In genomic region chr1:165833358-165833757, GRCh38 we compare ENCODE assay signal across 27 cellular contexts. TPM values are rescaled to one million over a fixed set of nuclear protein-coding genes. Genes with fewer than 3 reads are reported as not detected.
A peak's percentile ranks its signal among the peaks of the same experiment; 100 is the strongest.
DNase-seq lines count a peak whose midpoint lies in the region; TF ChIP-seq lines count a peak whose summit lies in the region.
"Had no signal": no experiment of that assay in that cellular context is flagged by ENCODE, and none has a peak within 500 bp of the region (broad histone marks: within the 10 kb centered on the region; RNA-seq: fewer than 3 reads in every experiment).

No MANE protein-coding gene starts in this region.

- CTCF ChIA-PET in Caco-2 (lab: Charles Lee) (no interaction called here), mammary epithelial cell (lab: Charles Lee; ENCODE audit: low non-redundant PET) (no interaction called here)

- H3K27ac Mint-ChIP-seq in Caco-2 (ENCODE audit: unreplicated experiment): peak overlapping the region; percentile 6
- H3K27ac Mint-ChIP-seq in osteocyte (ENCODE audit: unreplicated experiment): peak overlapping the region; percentile 51
- H3K27ac Mint-ChIP-seq: activated CD4-positive, alpha-beta memory T cell treated with anti-CD3 and anti-CD28 coated beads, Interleukin-2, amount 10 ng/mL, durations not matched to agents 7 days and 5 days; activated naive CD8-positive, alpha-beta T cell treated with anti-CD3 and anti-CD28 coated beads for 36 hours had no signal

- POLR2A ChIA-PET in Caco-2 (lab: Charles Lee): no interaction called here

- H3K4me3 Mint-ChIP-seq in Caco-2 (ENCODE audit: unreplicated experiment) (no peak overlapping the region), osteocyte (ENCODE audit: unreplicated experiment) (no peak overlapping the region)
- H3K4me3 Mint-ChIP-seq: activated CD4-positive, alpha-beta memory T cell treated with anti-CD3 and anti-CD28 coated beads, Interleukin-2, amount 10 ng/mL, durations not matched to agents 7 days and 5 days; activated naive CD8-positive, alpha-beta T cell treated with anti-CD3 and anti-CD28 coated beads for 36 hours had no signal

- intact Hi-C loops in Caco-2 (cut with micrococcal nuclease; ENCODE audit: unreplicated experiment): no loop called here
- intact Hi-C loops in mammary epithelial cell (cut with micrococcal nuclease): no loop called here

- H3K79me2 ChIP-seq in mammary epithelial cell (ENCODE audit: insufficient read depth, low read length): peaks cover 98% of the 10 kb centered on the region
- H3K79me2 ChIP-seq in GM23248 (ENCODE audit: insufficient read depth): peaks cover 100% of the 10 kb centered on the region

- H3K4me1 ChIP-seq in Caco-2: 0 out of 2 replicates have a peak, but pooled peaks cover 4% of the 10 kb centered on the region
- peaks cover 7% of the 10 kb centered on the region for H3K4me1 ChIP-seq in mammary epithelial cell (ENCODE audit: insufficient read depth, low read length)
- H3K4me1 ChIP-seq in GM23248 (ENCODE audit: insufficient read depth): peaks cover 9% of the 10 kb centered on the region
- H3K4me1 ChIP-seq: uterus had no signal

- DNase-seq in Caco-2 (no peak), mammary epithelial cell (no peak), osteocyte (ENCODE audit: extremely low spot score, unreplicated experiment) (no peak), GM23248 (no peak), WERI-Rb-1 (no peak), COLO668 (lab: John Stamatoyannopoulos, UW; ENCODE audit: unreplicated experiment) (no peak), NCI-H524 (lab: John Stamatoyannopoulos, UW) (no peak)
- DNase-seq in Jurkat, Clone E6-1 (ENCODE audit: low read depth, low spot score): peak; percentile 72
- DNase-seq: ACHN; activated CD4-positive, alpha-beta memory T cell treated with anti-CD3 and anti-CD28 coated beads, Interleukin-2, amount 10 ng/mL, durations not matched to agents 7 days and 5 days; activated effector memory CD4-positive, alpha-beta T cell treated with Interleukin-2 at 50 U/mL for 16 hours; activated naive CD8-positive, alpha-beta T cell treated with anti-CD3 and anti-CD28 coated beads for 36 hours; activated T-cell treated with anti-CD3 and anti-CD28 coated beads for 4 hours; KG1; kidney glomerular epithelial cell; NCI-H1048; NCI-H187 treated with DMSO at 0.1 percent for 48 hours; NCI-H748 treated with DMSO at 0.1 percent for 48 hours; psoas muscle; stimulated activated CD4-positive, alpha-beta T cell treated with anti-CD3 and anti-CD28 coated beads, Interleukin-1b, Interleukin-23, amount 100 ng/mL, for 48 hours; T1000; uterus had no signal

- H3K27me3 ChIP-seq in Caco-2 (replicated peaks; ENCODE audit: control insufficient read depth, insufficient read depth, low read length) (no peaks in the 10 kb centered on the region), mammary epithelial cell (ENCODE audit: insufficient read depth, low read length) (no peaks in the 10 kb centered on the region), GM23248 (replicated peaks; ENCODE audit: insufficient read depth) (no peaks in the 10 kb centered on the region), WERI-Rb-1 (ENCODE audit: insufficient read depth, low read depth, severe bottlenecking) (no peaks in the 10 kb centered on the region)
- H3K27me3 ChIP-seq: ascending aorta, neutrophil, uterus had no signal

- peaks cover 10% of the 10 kb centered on the region for H3F3A ChIP-seq in GM23248 (ENCODE audit: insufficient read depth)

- H3K9me3 Mint-ChIP-seq in Caco-2 (ENCODE audit: unreplicated experiment) (no peaks in the 10 kb centered on the region), osteocyte (ENCODE audit: unreplicated experiment) (no peaks in the 10 kb centered on the region)
- H3K9me3 Mint-ChIP-seq: activated CD4-positive, alpha-beta memory T cell treated with anti-CD3 and anti-CD28 coated beads, Interleukin-2, amount 10 ng/mL, durations not matched to agents 7 days and 5 days had no signal

- BruUV-seq in Caco-2 (replicated peaks; lab: Mats Ljungman, UMichigan): no TSS peak
- no TSS peak for BruUV-seq in mammary epithelial cell (replicated peaks; lab: Mats Ljungman, UMichigan)

- H3K36me3 Mint-ChIP-seq in Caco-2 (ENCODE audit: insufficient read depth, unreplicated experiment) (peaks cover 10% of the 10 kb centered on the region), osteocyte (ENCODE audit: unreplicated experiment) (peaks cover 2% of the 10 kb centered on the region)

- H3K9me3 ChIP-seq in Caco-2 (no peaks in the 10 kb centered on the region), mammary epithelial cell (replicated peaks; ENCODE audit: insufficient read depth, low read length) (no peaks in the 10 kb centered on the region), GM23248 (ENCODE audit: low read depth) (no peaks in the 10 kb centered on the region), WERI-Rb-1 (ENCODE audit: severe bottlenecking) (no peaks in the 10 kb centered on the region)
- H3K9me3 ChIP-seq: ascending aorta, neutrophil, psoas muscle, uterus had no signal

- no peaks in the 10 kb centered on the region for H3K36me3 ChIP-seq in Caco-2 (ENCODE audit: control insufficient read depth, insufficient read depth, low read length)
- H3K36me3 ChIP-seq in mammary epithelial cell (ENCODE audit: insufficient read depth, low read length): no peaks in the 10 kb centered on the region
- no peaks in the 10 kb centered on the region for H3K36me3 ChIP-seq in GM23248 (ENCODE audit: low read depth)
- peaks cover 28% of the 10 kb centered on the region for H3K36me3 ChIP-seq in WERI-Rb-1
- H3K36me3 ChIP-seq: ascending aorta, neutrophil, uterus had no signal

- TF ChIP-seq CTCF in Caco-2 (IDR thresholded peaks at IDR 0.05; ENCODE audit: insufficient read depth in 1 of 2, low read depth in 1 of 2, low read length in 1 of 2, severe bottlenecking in 1 of 2, unreplicated experiment in 1 of 2) (no peak), mammary epithelial cell (conservative IDR thresholded peaks at IDR 0.05 in 1 of 2, IDR thresholded peaks at IDR 0.05 in 1 of 2; ENCODE audit: extremely low read depth in 1 of 2, insufficient read depth in 1 of 2, low read depth in 1 of 2, low read length in 2 of 2) (no peak), osteocyte (IDR thresholded peaks at IDR 0.05) (no peak), WERI-Rb-1 (IDR thresholded peaks at IDR 0.05; ENCODE audit: low read depth, low read length) (no peak)

- H4K20me1 ChIP-seq in mammary epithelial cell (ENCODE audit: insufficient read depth, low read length) (peaks cover 14% of the 10 kb centered on the region), GM23248 (ENCODE audit: insufficient read depth) (0 out of 2 replicates have a peak, but pooled peaks cover 4% of the 10 kb centered on the region)

- WGBS in mammary epithelial cell (ENCODE audit: low coverage, missing lambda C conversion rate): 61% methylated on average over 2 of the region's 2 CpGs
- WGBS in GM23248 (ENCODE audit: low coverage in 1 of 2, low lambda C conversion rate in 2 of 2, missing lambda C conversion rate in 2 of 2), 2 experiments: 74 to 83% methylated on average over 2 of the region's 2 CpGs

- in situ Hi-C loops in mammary epithelial cell (cut with MboI; ENCODE audit: low sequenced_read_pairs in 2 of 2): no loop called here
- in situ Hi-C loops in GM23248 (cut with MboI): no loop called here

- H3K4me1 Mint-ChIP-seq in Caco-2 (ENCODE audit: low read depth, unreplicated experiment): peaks cover 10% of the 10 kb centered on the region
- peaks cover 42% of the 10 kb centered on the region for H3K4me1 Mint-ChIP-seq in osteocyte (ENCODE audit: unreplicated experiment)

- H3K9ac ChIP-seq in mammary epithelial cell (ENCODE audit: insufficient read depth, low read length): no peak overlapping the region
- no peak overlapping the region for H3K9ac ChIP-seq in GM23248

- H3K27ac ChIP-seq in mammary epithelial cell (ENCODE audit: insufficient read depth, low read depth, low read length): no peak overlapping the region
- H3K27ac ChIP-seq in GM23248: no peak overlapping the region
- H3K27ac ChIP-seq in WERI-Rb-1: no peak overlapping the region
- H3K27ac ChIP-seq: ascending aorta, C4-2B, neutrophil, psoas muscle, skin epidermis, uterus had no signal

- no peaks in the 10 kb centered on the region for H3K9me2 ChIP-seq in GM23248 (ENCODE audit: insufficient read depth)

- H2AFZ ChIP-seq in mammary epithelial cell (ENCODE audit: low read depth, low read length) (no peak overlapping the region), GM23248 (no peak overlapping the region)

- dilution Hi-C loops in mammary epithelial cell (cut with HindIII; ENCODE audit: low sequenced_read_pairs): no loop called here

- H3K27me3 Mint-ChIP-seq in Caco-2 (ENCODE audit: insufficient read depth, unreplicated experiment): no peaks in the 10 kb centered on the region
- no peaks in the 10 kb centered on the region for H3K27me3 Mint-ChIP-seq in osteocyte (ENCODE audit: unreplicated experiment)
- H3K27me3 Mint-ChIP-seq: activated CD4-positive, alpha-beta memory T cell treated with anti-CD3 and anti-CD28 coated beads, Interleukin-2, amount 10 ng/mL, durations not matched to agents 7 days and 5 days; activated naive CD8-positive, alpha-beta T cell treated with anti-CD3 and anti-CD28 coated beads for 36 hours had no signal

- peak overlapping the region; percentile 7 for H3K4me2 ChIP-seq in mammary epithelial cell (ENCODE audit: insufficient read depth, low read depth, low read length)
- H3K4me2 ChIP-seq in GM23248 (ENCODE audit: unreplicated experiment): no peak overlapping the region

- H3K4me3 ChIP-seq in Caco-2 (ENCODE audit: low read depth, low read length) (no peak overlapping the region), mammary epithelial cell (replicated peaks in 1 of 3; ENCODE audit: insufficient read depth in 1 of 3, low read depth in 2 of 3, low read length in 3 of 3) (no peak overlapping the region), GM23248 (no peak overlapping the region), WERI-Rb-1 (ENCODE audit: low read depth, low read length) (no peak overlapping the region)
- H3K4me3 ChIP-seq in Jurkat, Clone E6-1 (ENCODE audit: low read length): no peak overlapping the region
- H3K4me3 ChIP-seq: ascending aorta, lung, psoas muscle, skin epidermis, uterus had no signal

RNA-seq across cellular contexts. Expression of gene UCK2, which starts 5.9 kb away (rescaled TPM):
- total RNA-seq in Caco-2 (2022) (65.0 and 67.2 TPM in 2 replicates), mammary epithelial cell (100 to 1,000 TPM in 1 of 2 donors, 10 to 100 TPM in 1; 85.2 to 111 TPM), osteocyte (49.8 and 50.1 TPM in 2 replicates)
- polyA plus RNA-seq in Jurkat, Clone E6-1 (2012; ENCODE audit: insufficient read depth, insufficient read length): 101 TPM
- polyA plus RNA-seq in mammary epithelial cell (101 TPM), GM23248 (2016; fragmentation: Nextera tagmentation; extraction: Ambion mirVana) (75.1 and 78.2 TPM in 2 replicates)
- polyA minus RNA-seq in mammary epithelial cell: 154 TPM
- 75.4 and 81.9 TPM in 2 replicates for total RNA-seq in GM23248 (2014; rRNA removed; shearing (Covaris generic))
